In genomic region chr22:44706488-44706887, GRCh38 we compare ENCODE assay signal across 1 cellular context.
TF ChIP-seq lines count a peak whose summit lies in the region.

No MANE protein-coding gene starts in this region.

TF ChIP-seq in HEK293, 187 proteins besides CTCF, POLR2A, EP300 and RAD21:
- TF ChIP-seq OVOL3 (tag by site-specific recombination; IDR thresholded peaks at IDR 0.05) (no peak), SCRT1 (tag by site-specific recombination; IDR thresholded peaks at IDR 0.05; ENCODE audit: borderline replicate concordance) (peak; percentile 53), SCRT2 (tag by site-specific recombination; IDR thresholded peaks at IDR 0.05) (peak; percentile 76)
TF ChIP-seq in HEK293: peak in this region for 2.
